2 cellular contexts compared by ENCODE assay signal in genomic region chr3:15629860-15630597, GRCh38.
TF ChIP-seq lines count a peak whose summit lies in the region.

No MANE protein-coding gene starts in this region.

TF ChIP-seq in GM12891, 5 proteins besides CTCF, POLR2A, EP300 and RAD21:
- TF ChIP-seq PAX5 (IDR thresholded peaks at IDR 0.05; ENCODE audit: insufficient read depth, low read length, severe bottlenecking): no peak
- no peak for TF ChIP-seq POLR2AphosphoS5 (IDR thresholded peaks at IDR 0.05; ENCODE audit: low read depth, low read length)
- TF ChIP-seq SPI1 (IDR thresholded peaks at IDR 0.05; ENCODE audit: low read depth, low read length): no peak
- no peak for TF ChIP-seq TAF1 (IDR thresholded peaks at IDR 0.05; ENCODE audit: low read depth, low read length)
- no peak for TF ChIP-seq POU2F2 (IDR thresholded peaks at IDR 0.05; ENCODE audit: low read depth, low read length)

TF ChIP-seq in GM12878, 131 proteins besides CTCF, POLR2A, EP300 and RAD21 (continues in another document):
- no peak for TF ChIP-seq ZBED1 (IDR thresholded peaks at IDR 0.05; ENCODE audit: borderline replicate concordance)
- TF ChIP-seq, protein P1, sequence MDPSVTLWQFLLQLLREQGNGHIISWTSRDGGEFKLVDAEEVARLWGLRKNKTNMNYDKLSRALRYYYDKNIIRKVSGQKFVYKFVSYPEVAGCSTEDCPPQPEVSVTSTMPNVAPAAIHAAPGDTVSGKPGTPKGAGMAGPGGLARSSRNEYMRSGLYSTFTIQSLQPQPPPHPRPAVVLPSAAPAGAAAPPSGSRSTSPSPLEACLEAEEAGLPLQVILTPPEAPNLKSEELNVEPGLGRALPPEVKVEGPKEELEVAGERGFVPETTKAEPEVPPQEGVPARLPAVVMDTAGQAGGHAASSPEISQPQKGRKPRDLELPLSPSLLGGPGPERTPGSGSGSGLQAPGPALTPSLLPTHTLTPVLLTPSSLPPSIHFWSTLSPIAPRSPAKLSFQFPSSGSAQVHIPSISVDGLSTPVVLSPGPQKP (IDR thresholded peaks at IDR 0.05; ENCODE audit: low read depth, low read length): no peak
- TF ChIP-seq CREM (IDR thresholded peaks at IDR 0.05; ENCODE audit: low read depth): 0 out of 2 replicates have a peak, but pooled peaks have one; percentile 9
- TF ChIP-seq DPF2 (IDR thresholded peaks at IDR 0.05): 0 out of 2 replicates have a peak, but pooled peaks have one; percentile 14
- TF ChIP-seq CHD2 (IDR thresholded peaks at IDR 0.05; ENCODE audit: borderline replicate concordance, low read depth, low read length): no peak
- TF ChIP-seq SIN3A (IDR thresholded peaks at IDR 0.05; ENCODE audit: low read depth, low read length): no peak
- TF ChIP-seq SREBF2 (IDR thresholded peaks at IDR 0.05; ENCODE audit: low read length): no peak
- no peak for TF ChIP-seq GABPA (IDR thresholded peaks at IDR 0.05; ENCODE audit: low read depth)
- TF ChIP-seq GATAD2B (conservative IDR thresholded peaks at IDR 0.05; ENCODE audit: low read depth): no peak
- TF ChIP-seq ATF7 (IDR thresholded peaks at IDR 0.05; ENCODE audit: low read depth): no peak
- no peak for TF ChIP-seq CBX3 (IDR thresholded peaks at IDR 0.05; ENCODE audit: borderline replicate concordance, low read depth)
- TF ChIP-seq BCLAF1 (IDR thresholded peaks at IDR 0.05): no peak
- TF ChIP-seq NRF1 (conservative IDR thresholded peaks at IDR 0.05; ENCODE audit: low read depth, low read length): no peak
- TF ChIP-seq NFIC (IDR thresholded peaks at IDR 0.05; ENCODE audit: low read depth, low read length): no peak
- no peak for TF ChIP-seq TAF1 (IDR thresholded peaks at IDR 0.05; ENCODE audit: borderline replicate concordance, low read depth, low read length)
- TF ChIP-seq PBX3 (IDR thresholded peaks at IDR 0.05; ENCODE audit: insufficient replicate concordance, low read depth, low read length): no peak
- peak; percentile 31 for TF ChIP-seq SMARCA5 (IDR thresholded peaks at IDR 0.05)
- peak; percentile 34; the same call in 1 of the 2 replicates for TF ChIP-seq CREB1 (IDR thresholded peaks at IDR 0.05; ENCODE audit: low read depth)
- no peak for TF ChIP-seq ZZZ3 (IDR thresholded peaks at IDR 0.05; ENCODE audit: control insufficient read depth, insufficient read length, low read depth)
- TF ChIP-seq, protein P2, sequence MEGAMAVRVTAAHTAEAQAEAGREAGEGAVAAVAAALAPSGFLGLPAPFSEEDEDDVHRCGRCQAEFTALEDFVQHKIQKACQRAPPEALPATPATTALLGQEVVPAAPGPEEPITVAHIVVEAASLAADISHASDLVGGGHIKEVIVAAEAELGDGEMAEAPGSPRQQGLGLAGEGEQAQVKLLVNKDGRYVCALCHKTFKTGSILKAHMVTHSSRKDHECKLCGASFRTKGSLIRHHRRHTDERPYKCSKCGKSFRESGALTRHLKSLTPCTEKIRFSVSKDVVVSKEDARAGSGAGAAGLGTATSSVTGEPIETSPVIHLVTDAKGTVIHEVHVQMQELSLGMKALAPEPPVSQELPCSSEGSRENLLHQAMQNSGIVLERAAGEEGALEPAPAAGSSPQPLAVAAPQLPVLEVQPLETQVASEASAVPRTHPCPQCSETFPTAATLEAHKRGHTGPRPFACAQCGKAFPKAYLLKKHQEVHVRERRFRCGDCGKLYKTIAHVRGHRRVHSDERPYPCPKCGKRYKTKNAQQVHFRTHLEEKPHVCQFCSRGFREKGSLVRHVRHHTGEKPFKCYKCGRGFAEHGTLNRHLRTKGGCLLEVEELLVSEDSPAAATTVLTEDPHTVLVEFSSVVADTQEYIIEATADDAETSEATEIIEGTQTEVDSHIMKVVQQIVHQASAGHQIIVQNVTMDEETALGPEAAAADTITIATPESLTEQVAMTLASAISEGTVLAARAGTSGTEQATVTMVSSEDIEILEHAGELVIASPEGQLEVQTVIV (IDR thresholded peaks at IDR 0.05; ENCODE audit: borderline replicate concordance, partially characterized antibody): no peak
- no peak for TF ChIP-seq RBBP5 (conservative IDR thresholded peaks at IDR 0.05)
- no peak for TF ChIP-seq ZBTB33 (IDR thresholded peaks at IDR 0.05)
- peak; percentile 27; the same call in 1 of the 2 replicates for TF ChIP-seq RUNX3 (IDR thresholded peaks at IDR 0.05; ENCODE audit: low read length)
- peak; percentile 51; the same call in 1 of the 2 replicates for TF ChIP-seq ATF3 (IDR thresholded peaks at IDR 0.05; ENCODE audit: borderline replicate concordance, extremely low read depth, low read depth, low read length)
- TF ChIP-seq IKZF1 (conservative IDR thresholded peaks at IDR 0.05): peak; percentile 43; the same call in 1 of the 2 replicates
- 0 out of 2 replicates have a peak, but pooled peaks have one; percentile 40 for TF ChIP-seq IRF4 (IDR thresholded peaks at IDR 0.05; ENCODE audit: low read depth, low read length)
- TF ChIP-seq MTA3 (IDR thresholded peaks at IDR 0.05; ENCODE audit: borderline replicate concordance, low read length): no peak
- no peak for TF ChIP-seq HDAC2 (IDR thresholded peaks at IDR 0.05)
- no peak for TF ChIP-seq KAT2A (conservative IDR thresholded peaks at IDR 0.05; ENCODE audit: control insufficient read depth, low read depth, low read length)
- TF ChIP-seq, protein P3, sequence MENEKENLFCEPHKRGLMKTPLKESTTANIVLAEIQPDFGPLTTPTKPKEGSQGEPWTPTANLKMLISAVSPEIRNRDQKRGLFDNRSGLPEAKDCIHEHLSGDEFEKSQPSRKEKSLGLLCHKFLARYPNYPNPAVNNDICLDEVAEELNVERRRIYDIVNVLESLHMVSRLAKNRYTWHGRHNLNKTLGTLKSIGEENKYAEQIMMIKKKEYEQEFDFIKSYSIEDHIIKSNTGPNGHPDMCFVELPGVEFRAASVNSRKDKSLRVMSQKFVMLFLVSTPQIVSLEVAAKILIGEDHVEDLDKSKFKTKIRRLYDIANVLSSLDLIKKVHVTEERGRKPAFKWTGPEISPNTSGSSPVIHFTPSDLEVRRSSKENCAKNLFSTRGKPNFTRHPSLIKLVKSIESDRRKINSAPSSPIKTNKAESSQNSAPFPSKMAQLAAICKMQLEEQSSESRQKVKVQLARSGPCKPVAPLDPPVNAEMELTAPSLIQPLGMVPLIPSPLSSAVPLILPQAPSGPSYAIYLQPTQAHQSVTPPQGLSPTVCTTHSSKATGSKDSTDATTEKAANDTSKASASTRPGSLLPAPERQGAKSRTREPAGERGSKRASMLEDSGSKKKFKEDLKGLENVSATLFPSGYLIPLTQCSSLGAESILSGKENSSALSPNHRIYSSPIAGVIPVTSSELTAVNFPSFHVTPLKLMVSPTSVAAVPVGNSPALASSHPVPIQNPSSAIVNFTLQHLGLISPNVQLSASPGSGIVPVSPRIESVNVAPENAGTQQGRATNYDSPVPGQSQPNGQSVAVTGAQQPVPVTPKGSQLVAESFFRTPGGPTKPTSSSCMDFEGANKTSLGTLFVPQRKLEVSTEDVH (IDR thresholded peaks at IDR 0.05; ENCODE audit: low read depth, partially characterized antibody): no peak
- TF ChIP-seq TCF12 (IDR thresholded peaks at IDR 0.05; ENCODE audit: low read depth, low read length): no peak
- TF ChIP-seq STAT3 (IDR thresholded peaks at IDR 0.05; ENCODE audit: low read depth, low read length): 0 out of 2 replicates have a peak, but pooled peaks have one; percentile 79
- TF ChIP-seq SUPT20H (IDR thresholded peaks at IDR 0.05; ENCODE audit: borderline replicate concordance, control insufficient read depth, low read depth, low read length): no peak
- no peak for TF ChIP-seq BMI1 (IDR thresholded peaks at IDR 0.05; ENCODE audit: borderline replicate concordance)
- TF ChIP-seq SRF (IDR thresholded peaks at IDR 0.05; ENCODE audit: low read depth in 2 of 2, low read length in 2 of 2): no peak
- peak; percentile 82 for TF ChIP-seq RAD51 (IDR thresholded peaks at IDR 0.05)
- 0 out of 2 replicates have a peak, but pooled peaks have one; percentile 28 for TF ChIP-seq HDGF (IDR thresholded peaks at IDR 0.05)
- TF ChIP-seq YY1 (IDR thresholded peaks at IDR 0.05; ENCODE audit: low read depth, low read length): peak; percentile 72; the same call in 1 of the 2 replicates
- TF ChIP-seq NR2C1 (IDR thresholded peaks at IDR 0.05): no peak
- TF ChIP-seq, protein P4, sequence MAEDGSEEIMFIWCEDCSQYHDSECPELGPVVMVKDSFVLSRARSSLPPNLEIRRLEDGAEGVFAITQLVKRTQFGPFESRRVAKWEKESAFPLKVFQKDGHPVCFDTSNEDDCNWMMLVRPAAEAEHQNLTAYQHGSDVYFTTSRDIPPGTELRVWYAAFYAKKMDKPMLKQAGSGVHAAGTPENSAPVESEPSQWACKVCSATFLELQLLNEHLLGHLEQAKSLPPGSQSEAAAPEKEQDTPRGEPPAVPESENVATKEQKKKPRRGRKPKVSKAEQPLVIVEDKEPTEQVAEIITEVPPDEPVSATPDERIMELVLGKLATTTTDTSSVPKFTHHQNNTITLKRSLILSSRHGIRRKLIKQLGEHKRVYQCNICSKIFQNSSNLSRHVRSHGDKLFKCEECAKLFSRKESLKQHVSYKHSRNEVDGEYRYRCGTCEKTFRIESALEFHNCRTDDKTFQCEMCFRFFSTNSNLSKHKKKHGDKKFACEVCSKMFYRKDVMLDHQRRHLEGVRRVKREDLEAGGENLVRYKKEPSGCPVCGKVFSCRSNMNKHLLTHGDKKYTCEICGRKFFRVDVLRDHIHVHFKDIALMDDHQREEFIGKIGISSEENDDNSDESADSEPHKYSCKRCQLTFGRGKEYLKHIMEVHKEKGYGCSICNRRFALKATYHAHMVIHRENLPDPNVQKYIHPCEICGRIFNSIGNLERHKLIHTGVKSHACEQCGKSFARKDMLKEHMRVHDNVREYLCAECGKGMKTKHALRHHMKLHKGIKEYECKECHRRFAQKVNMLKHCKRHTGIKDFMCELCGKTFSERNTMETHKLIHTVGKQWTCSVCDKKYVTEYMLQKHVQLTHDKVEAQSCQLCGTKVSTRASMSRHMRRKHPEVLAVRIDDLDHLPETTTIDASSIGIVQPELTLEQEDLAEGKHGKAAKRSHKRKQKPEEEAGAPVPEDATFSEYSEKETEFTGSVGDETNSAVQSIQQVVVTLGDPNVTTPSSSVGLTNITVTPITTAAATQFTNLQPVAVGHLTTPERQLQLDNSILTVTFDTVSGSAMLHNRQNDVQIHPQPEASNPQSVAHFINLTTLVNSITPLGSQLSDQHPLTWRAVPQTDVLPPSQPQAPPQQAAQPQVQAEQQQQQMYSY (CRISPR knock-in tag; IDR thresholded peaks at IDR 0.05): no peak
- TF ChIP-seq HCFC1 (IDR thresholded peaks at IDR 0.05; ENCODE audit: low read length): no peak
- TF ChIP-seq SMAD1 (IDR thresholded peaks at IDR 0.05; ENCODE audit: low read depth, partially characterized antibody): no peak
- no peak for TF ChIP-seq ASH2L (IDR thresholded peaks at IDR 0.05; ENCODE audit: borderline replicate concordance, low read depth)
- peak; percentile 62 for TF ChIP-seq KLF5 (IDR thresholded peaks at IDR 0.05; ENCODE audit: partially characterized antibody)
- TF ChIP-seq ZNF24 (IDR thresholded peaks at IDR 0.05): peak; percentile 30; the same call in 1 of the 2 replicates
- no peak for TF ChIP-seq CHD1 (IDR thresholded peaks at IDR 0.05; ENCODE audit: low read depth, low read length)
- no peak for TF ChIP-seq MYB (IDR thresholded peaks at IDR 0.05; ENCODE audit: borderline replicate concordance, low read depth, low read length)
